ENCODE assay signal across 1 cellular context in the genomic region with DNA sequence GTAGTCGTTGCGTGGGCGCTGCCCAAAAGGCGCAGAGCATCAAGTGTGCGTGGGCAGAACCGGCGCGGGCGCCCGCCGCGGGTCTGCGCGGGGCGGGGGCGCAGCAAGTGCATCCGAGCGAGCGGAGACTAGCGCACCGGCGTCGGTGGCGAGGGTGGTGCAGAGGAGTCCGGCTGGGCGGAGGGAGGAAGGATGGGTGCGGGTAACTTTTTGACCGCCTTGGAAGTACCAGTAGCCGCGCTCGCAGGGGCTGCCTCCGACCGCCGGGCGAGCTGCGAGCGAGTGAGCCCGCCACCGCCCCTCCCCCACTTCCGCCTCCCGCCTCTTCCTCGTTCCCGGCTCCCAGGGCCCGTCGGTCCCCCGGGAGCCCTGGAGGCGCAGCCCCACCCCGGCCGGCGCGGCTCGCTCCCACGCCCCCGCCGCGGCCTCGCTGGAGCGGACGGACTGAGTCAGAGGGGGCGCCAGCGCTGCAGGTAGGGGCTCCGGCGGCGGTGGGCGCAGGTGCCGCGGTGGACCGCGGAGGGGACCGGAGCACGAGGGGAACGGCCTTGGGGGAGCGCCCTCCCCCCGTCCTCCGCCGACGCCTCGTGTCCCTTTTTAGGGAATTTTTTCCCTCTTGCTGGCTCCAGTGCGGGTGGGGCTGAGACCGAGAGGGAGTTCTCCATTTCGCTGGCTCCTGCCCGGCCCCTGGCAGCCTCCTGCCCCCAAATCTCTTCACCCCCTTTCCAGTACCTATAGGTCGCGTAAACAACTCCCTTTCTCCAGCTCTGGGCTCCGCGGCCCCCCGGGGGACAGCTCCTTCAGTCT.
TF ChIP-seq lines count a peak whose summit lies in the region.

No MANE protein-coding gene starts in this region.

TF ChIP-seq in GM12878, 131 proteins besides CTCF, POLR2A, EP300 and RAD21 (continued from another document):
- no peak for TF ChIP-seq NBN (IDR thresholded peaks at IDR 0.05)
- peak; percentile 74 for TF ChIP-seq MEF2B (IDR thresholded peaks at IDR 0.05; ENCODE audit: partially characterized antibody, poor library complexity, severe bottlenecking)
- TF ChIP-seq MXI1 (IDR thresholded peaks at IDR 0.05; ENCODE audit: low read depth, low read length): no peak
- peak; percentile 78 for TF ChIP-seq GATAD2B (conservative IDR thresholded peaks at IDR 0.05; ENCODE audit: low read depth)
- TF ChIP-seq, protein P1, sequence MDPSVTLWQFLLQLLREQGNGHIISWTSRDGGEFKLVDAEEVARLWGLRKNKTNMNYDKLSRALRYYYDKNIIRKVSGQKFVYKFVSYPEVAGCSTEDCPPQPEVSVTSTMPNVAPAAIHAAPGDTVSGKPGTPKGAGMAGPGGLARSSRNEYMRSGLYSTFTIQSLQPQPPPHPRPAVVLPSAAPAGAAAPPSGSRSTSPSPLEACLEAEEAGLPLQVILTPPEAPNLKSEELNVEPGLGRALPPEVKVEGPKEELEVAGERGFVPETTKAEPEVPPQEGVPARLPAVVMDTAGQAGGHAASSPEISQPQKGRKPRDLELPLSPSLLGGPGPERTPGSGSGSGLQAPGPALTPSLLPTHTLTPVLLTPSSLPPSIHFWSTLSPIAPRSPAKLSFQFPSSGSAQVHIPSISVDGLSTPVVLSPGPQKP (IDR thresholded peaks at IDR 0.05; ENCODE audit: low read depth, low read length): no peak
- no peak for TF ChIP-seq ZBED1 (IDR thresholded peaks at IDR 0.05; ENCODE audit: borderline replicate concordance)
- TF ChIP-seq, protein P2, sequence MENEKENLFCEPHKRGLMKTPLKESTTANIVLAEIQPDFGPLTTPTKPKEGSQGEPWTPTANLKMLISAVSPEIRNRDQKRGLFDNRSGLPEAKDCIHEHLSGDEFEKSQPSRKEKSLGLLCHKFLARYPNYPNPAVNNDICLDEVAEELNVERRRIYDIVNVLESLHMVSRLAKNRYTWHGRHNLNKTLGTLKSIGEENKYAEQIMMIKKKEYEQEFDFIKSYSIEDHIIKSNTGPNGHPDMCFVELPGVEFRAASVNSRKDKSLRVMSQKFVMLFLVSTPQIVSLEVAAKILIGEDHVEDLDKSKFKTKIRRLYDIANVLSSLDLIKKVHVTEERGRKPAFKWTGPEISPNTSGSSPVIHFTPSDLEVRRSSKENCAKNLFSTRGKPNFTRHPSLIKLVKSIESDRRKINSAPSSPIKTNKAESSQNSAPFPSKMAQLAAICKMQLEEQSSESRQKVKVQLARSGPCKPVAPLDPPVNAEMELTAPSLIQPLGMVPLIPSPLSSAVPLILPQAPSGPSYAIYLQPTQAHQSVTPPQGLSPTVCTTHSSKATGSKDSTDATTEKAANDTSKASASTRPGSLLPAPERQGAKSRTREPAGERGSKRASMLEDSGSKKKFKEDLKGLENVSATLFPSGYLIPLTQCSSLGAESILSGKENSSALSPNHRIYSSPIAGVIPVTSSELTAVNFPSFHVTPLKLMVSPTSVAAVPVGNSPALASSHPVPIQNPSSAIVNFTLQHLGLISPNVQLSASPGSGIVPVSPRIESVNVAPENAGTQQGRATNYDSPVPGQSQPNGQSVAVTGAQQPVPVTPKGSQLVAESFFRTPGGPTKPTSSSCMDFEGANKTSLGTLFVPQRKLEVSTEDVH (IDR thresholded peaks at IDR 0.05; ENCODE audit: low read depth, partially characterized antibody): no peak
- TF ChIP-seq POLR2AphosphoS5 (IDR thresholded peaks at IDR 0.05; ENCODE audit: low read length): no peak
- no peak for TF ChIP-seq JUNB (IDR thresholded peaks at IDR 0.05)
